In the genomic region with DNA sequence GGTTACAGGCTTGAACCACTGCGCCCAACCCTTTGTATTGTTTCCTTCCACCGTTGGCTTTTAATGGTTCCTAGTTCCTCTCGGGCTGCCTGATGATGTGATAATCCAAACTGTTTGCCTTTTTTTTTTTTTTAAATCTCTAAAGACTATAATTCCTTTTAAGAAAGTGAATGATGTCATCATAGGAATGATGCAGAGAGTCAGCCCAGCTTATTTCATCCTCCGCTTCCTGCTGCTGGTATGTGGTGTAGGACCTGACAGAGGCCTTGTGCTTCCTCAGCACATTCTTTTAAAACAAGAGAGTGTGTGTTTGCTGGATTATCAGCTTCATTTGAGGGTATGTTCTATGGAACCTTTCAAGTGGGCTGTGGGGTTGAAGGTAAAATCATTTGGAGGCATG, we compare ENCODE assay signal across 1 cellular context.
TF ChIP-seq lines count a peak whose summit lies in the region.

No MANE protein-coding gene starts in this region.

TF ChIP-seq in HepG2, 621 proteins besides CTCF, POLR2A, EP300 and RAD21 (continued from another document):
- TF ChIP-seq ZNF275 (CRISPR knock-in tag; IDR thresholded peaks at IDR 0.05; ENCODE audit: borderline replicate concordance) (no peak), MAFK (conservative IDR thresholded peaks at IDR 0.05 in 1 of 2, IDR thresholded peaks at IDR 0.05 in 1 of 2; ENCODE audit: low read length in 2 of 2) (peak in 1 of 2 experiments; percentile 38; a peak in 1 of 4 replicates), ZNF30 (CRISPR knock-in tag; IDR thresholded peaks at IDR 0.05) (no peak), MYNN (CRISPR knock-in tag; IDR thresholded peaks at IDR 0.05; ENCODE audit: low read depth) (no peak), MAFF (IDR thresholded peaks at IDR 0.05; ENCODE audit: low read depth, low read length) (0 out of 2 replicates have a peak, but pooled peaks have one; percentile 6), ATF7 (IDR thresholded peaks at IDR 0.05) (peak; percentile 86), ATF7 (CRISPR knock-in tag; IDR thresholded peaks at IDR 0.05) (no peak), SCMH1 (CRISPR knock-in tag; IDR thresholded peaks at IDR 0.05; ENCODE audit: borderline replicate concordance) (no peak)
- TF ChIP-seq, protein P1, sequence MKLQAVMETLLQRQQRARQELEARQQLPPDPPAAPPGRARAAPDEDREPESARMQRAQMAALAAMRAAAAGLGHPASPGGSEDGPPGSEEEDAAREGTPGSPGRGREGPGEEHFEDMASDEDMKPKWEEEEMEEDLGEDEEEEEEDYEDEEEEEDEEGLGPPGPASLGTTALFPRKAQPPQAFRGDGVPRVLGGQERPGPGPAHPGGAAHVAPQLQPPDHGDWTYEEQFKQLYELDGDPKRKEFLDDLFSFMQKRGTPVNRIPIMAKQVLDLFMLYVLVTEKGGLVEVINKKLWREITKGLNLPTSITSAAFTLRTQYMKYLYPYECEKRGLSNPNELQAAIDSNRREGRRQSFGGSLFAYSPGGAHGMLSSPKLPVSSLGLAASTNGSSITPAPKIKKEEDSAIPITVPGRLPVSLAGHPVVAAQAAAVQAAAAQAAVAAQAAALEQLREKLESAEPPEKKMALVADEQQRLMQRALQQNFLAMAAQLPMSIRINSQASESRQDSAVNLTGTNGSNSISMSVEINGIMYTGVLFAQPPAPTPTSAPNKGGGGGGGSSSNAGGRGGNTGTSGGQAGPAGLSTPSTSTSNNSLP (IDR thresholded peaks at IDR 0.05; ENCODE audit: low read depth, low read length), result no peak
- TF ChIP-seq, protein P2, sequence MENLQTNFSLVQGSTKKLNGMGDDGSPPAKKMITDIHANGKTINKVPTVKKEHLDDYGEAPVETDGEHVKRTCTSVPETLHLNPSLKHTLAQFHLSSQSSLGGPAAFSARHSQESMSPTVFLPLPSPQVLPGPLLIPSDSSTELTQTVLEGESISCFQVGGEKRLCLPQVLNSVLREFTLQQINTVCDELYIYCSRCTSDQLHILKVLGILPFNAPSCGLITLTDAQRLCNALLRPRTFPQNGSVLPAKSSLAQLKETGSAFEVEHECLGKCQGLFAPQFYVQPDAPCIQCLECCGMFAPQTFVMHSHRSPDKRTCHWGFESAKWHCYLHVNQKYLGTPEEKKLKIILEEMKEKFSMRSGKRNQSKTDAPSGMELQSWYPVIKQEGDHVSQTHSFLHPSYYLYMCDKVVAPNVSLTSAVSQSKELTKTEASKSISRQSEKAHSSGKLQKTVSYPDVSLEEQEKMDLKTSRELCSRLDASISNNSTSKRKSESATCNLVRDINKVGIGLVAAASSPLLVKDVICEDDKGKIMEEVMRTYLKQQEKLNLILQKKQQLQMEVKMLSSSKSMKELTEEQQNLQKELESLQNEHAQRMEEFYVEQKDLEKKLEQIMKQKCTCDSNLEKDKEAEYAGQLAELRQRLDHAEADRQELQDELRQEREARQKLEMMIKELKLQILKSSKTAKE (CRISPR knock-in tag; IDR thresholded peaks at IDR 0.05; ENCODE audit: borderline replicate concordance), result no peak
